In genomic region chr2:11160731-11161455, GRCh38 we compare ENCODE assay signal across 9 cellular contexts. TPM values are rescaled to one million over a fixed set of nuclear protein-coding genes. Genes with fewer than 3 reads are reported as not detected.
DNase-seq lines count a peak whose midpoint lies in the region; ATAC-seq and TF ChIP-seq lines count a peak whose summit lies in the region.
"Had no signal": no experiment of that assay in that cellular context is flagged by ENCODE, and none has a peak within 500 bp of the region (broad histone marks: within the 10 kb centered on the region; RNA-seq: fewer than 3 reads in every experiment).

No MANE protein-coding gene starts in this region.

- no peaks in the 10 kb centered on the region for H3K27me3 ChIP-seq in left lung

- no peak overlapping the region for H3K27ac ChIP-seq in left lung

- H3K9me3 ChIP-seq in mucosa of descending colon (no peaks in the 10 kb centered on the region), left lung (no peaks in the 10 kb centered on the region)
- H3K9me3 ChIP-seq: HAP-1 had no signal

- ATAC-seq in GM18508 (IDR thresholded peaks at IDR 0.05; ENCODE audit: insufficient read depth, unreplicated experiment) (peak; percentile 72), GM21447 (IDR thresholded peaks at IDR 0.05; ENCODE audit: unreplicated experiment) (peak; percentile 84), HG03521 (IDR thresholded peaks at IDR 0.05; ENCODE audit: unreplicated experiment) (peak; percentile 46), mucosa of descending colon (peak; percentile 54), GM18867 (IDR thresholded peaks at IDR 0.05; ENCODE audit: unreplicated experiment) (no peak), left lung (no peak)

- H3K4me3 ChIP-seq in mucosa of descending colon = no peak overlapping the region
- no peak overlapping the region for H3K4me3 ChIP-seq in left lung
- H3K4me3 ChIP-seq: HAP-1 had no signal

- DNase-seq in mucosa of descending colon (peak in 1 of 3 donors; percentile 22), NCI-H2081 treated with DMSO at 0.1 percent for 48 hours (lab: John Stamatoyannopoulos, UW) (no peak), left lung (no peak), NCI-H774 (lab: John Stamatoyannopoulos, UW) (no peak)

- TF ChIP-seq CTCF in mucosa of descending colon (IDR thresholded peaks at IDR 0.05) (no peak), left lung (IDR thresholded peaks at IDR 0.05) (no peak)

- intact Hi-C loops in mucosa of descending colon (cut with DNase I, micrococcal nuclease) (no loop called here), left lung (cut with DNase I) (no loop called here)

- H3K36me3 ChIP-seq in mucosa of descending colon (ENCODE audit: low read depth) = no peaks in the 10 kb centered on the region
- no peaks in the 10 kb centered on the region for H3K36me3 ChIP-seq in left lung
- H3K36me3 ChIP-seq: HAP-1 had no signal

- peaks cover 7% of the 10 kb centered on the region for H3K4me1 ChIP-seq in mucosa of descending colon (ENCODE audit: low read depth)
- peaks cover 3 to 17% of the 10 kb centered on the region in 2 donors for H3K4me1 ChIP-seq in left lung

RNA-seq across cellular contexts. Expression of gene SLC66A3, which starts 5.6 kb away (rescaled TPM):
- 10 to 100 TPM in 2 of 3 donors, 1 to 10 TPM in 1; 9.4 to 14.2 (median 12.1) TPM for total RNA-seq in mucosa of descending colon
- 10 to 100 TPM; 22.2 to 28.0 TPM for total RNA-seq in left lung

Comparison
In these comparisons a context has a peak if more than half of its experiments do, and no peak if none do; other contexts are left out.
1. ATAC-seq: peak in GM18508 (single experiment), GM21447 (single experiment), HG03521 (single experiment) and mucosa of descending colon (single experiment); none in GM18867 (single experiment) and left lung (single experiment).